Comparison of ENCODE assay signal across 21 cellular contexts in genomic region chr17:13004336-13004735, GRCh38. TPM values are rescaled to one million over a fixed set of nuclear protein-coding genes. Genes with fewer than 3 reads are reported as not detected.
DNase-seq lines count a peak whose midpoint lies in the region; ATAC-seq, FAIRE-seq and TF ChIP-seq lines count a peak whose summit lies in the region.
"Had no signal": no experiment of that assay in that cellular context is flagged by ENCODE, and none has a peak within 500 bp of the region (broad histone marks: within the 10 kb centered on the region; RNA-seq: fewer than 3 reads in every experiment).

No MANE protein-coding gene starts in this region.

- H3K4me1 ChIP-seq in K562 (replicated peaks in 1 of 2; ENCODE audit: control insufficient read depth in 2 of 2, insufficient read depth in 2 of 2, low read length in 2 of 2), result peaks cover 0 to 4% of the 10 kb centered on the region in 2 experiments; a peak in 2 of 5 replicates
- peaks cover 0 to 8% (median 2%) of the 10 kb centered on the region in 4 donors for H3K4me1 ChIP-seq in sigmoid colon
- H3K4me1 ChIP-seq: A549, BE2C had no signal

- H3K79me2 ChIP-seq in K562 (ENCODE audit: control insufficient read depth, insufficient read depth, low read length), result no peaks in the 10 kb centered on the region

- TF ChIP-seq EP300 in K562 (IDR thresholded peaks at IDR 0.05; ENCODE audit: low read length) (no peak), sigmoid colon (IDR thresholded peaks at IDR 0.05) (no peak)

- H3K27me3 Mint-ChIP-seq in T-helper 17 cell, result no peaks in the 10 kb centered on the region
- H3K27me3 Mint-ChIP-seq: CD4-positive, alpha-beta memory T cell had no signal

- CTCF ChIA-PET in K562 (lab: Yijun Ruan, JAX; ENCODE audit: low intra/inter-chr PET ratio), result no interaction called here

- POLR2A ChIA-PET in K562 (lab: Yijun Ruan, JAX), result interaction anchor here (0.6 to 2.5 kb wide), 3 partner anchors 10 to 17 kb away, joined by 3 to 8 read pairs (median 5); partner anchors contain the start of gene ELAC2

- H4K20me1 ChIP-seq in K562 (replicated peaks; ENCODE audit: control insufficient read depth, insufficient read depth, low read length), result 0 out of 2 replicates have a peak, but pooled peaks cover 14% of the 10 kb centered on the region

- ATAC-seq in T-helper 17 cell (no peak), K562 (no peak), GM18511 (IDR thresholded peaks at IDR 0.05; ENCODE audit: unreplicated experiment) (no peak), HG02885 (IDR thresholded peaks at IDR 0.05; ENCODE audit: poor library complexity, unreplicated experiment) (no peak)

- H3K36me3 Mint-ChIP-seq in T-helper 17 cell (ENCODE audit: low read depth), result peaks cover 7% of the 10 kb centered on the region

- H3K9me3 ChIP-seq in T-helper 17 cell (ENCODE audit: control insufficient read depth, low read length, poor library complexity, severe bottlenecking) (no peaks in the 10 kb centered on the region), K562 (replicated peaks; ENCODE audit: control insufficient read depth, insufficient read depth, low read depth, low read length) (no peaks in the 10 kb centered on the region), sigmoid colon (no peaks in the 10 kb centered on the region)
- H3K9me3 ChIP-seq: A549, BE2C, HAP-1 had no signal

- H3K36me3 ChIP-seq in K562 (ENCODE audit: control insufficient read depth, insufficient read depth, low read length) (peaks cover 77% of the 10 kb centered on the region), sigmoid colon (peaks cover 23 to 100% (median 59%) of the 10 kb centered on the region in 4 donors)

- no peak for TF ChIP-seq POLR2A in K562 (conservative IDR thresholded peaks at IDR 0.05)
- TF ChIP-seq POLR2A in sigmoid colon (IDR thresholded peaks at IDR 0.05), result no peak

- no peaks in the 10 kb centered on the region for H3K9me1 ChIP-seq in K562 (ENCODE audit: control insufficient read depth, insufficient read depth, low read length)

- H3K4me2 ChIP-seq in K562 (ENCODE audit: insufficient read depth, low read length), result no peak overlapping the region
- H3K4me2 ChIP-seq: A549 had no signal

- no peak overlapping the region for H3K4me3 Mint-ChIP-seq in T-helper 17 cell
- H3K4me3 Mint-ChIP-seq: CD4-positive, alpha-beta memory T cell; HFFc6 had no signal

- no peak overlapping the region for H2AFZ ChIP-seq in K562 (ENCODE audit: low read depth, low read length)

- intact Hi-C loops in K562 (cut with micrococcal nuclease), result no loop called here
- intact Hi-C loops in sigmoid colon (cut with DNase I), result loop anchor here (10.0 kb wide), 1 partner anchor 240 kb away; no protein-coding TSS in a partner anchor

- WGBS in K562 (ENCODE audit: insufficient coverage, low coverage, missing lambda C conversion rate), result 76% methylated on average over 4 of the region's 4 CpGs
- WGBS in sigmoid colon, 2 donors, result 78% methylated on average over 4 of the region's 4 CpGs

- DNase-seq in M059J (ENCODE audit: low read depth), result peak; percentile 62
- no peak for DNase-seq in T-helper 17 cell
- no peak for DNase-seq in K562 (ENCODE audit: extremely low read depth in 1 of 4, low spot score in 3 of 4)
- DNase-seq in sigmoid colon, result peak; percentile 3
- no peak for DNase-seq in NCI-H187 (lab: John Stamatoyannopoulos, UW)
- DNase-seq: BE2C; CD4-positive, alpha-beta memory T cell; DMS153; DMS79 treated with DMSO at 0.1 percent for 48 hours; EL; GDM1; GOT3; HFFc6; KBM-7 had no signal

- no peak for TF ChIP-seq RAD21 in K562 (CRISPR knock-in tag; conservative IDR thresholded peaks at IDR 0.05 in 1 of 2, IDR thresholded peaks at IDR 0.05 in 1 of 2)

- H3K9ac ChIP-seq in K562 (ENCODE audit: insufficient read depth in 1 of 2, low read depth in 2 of 2, low read length in 2 of 2), result no peak overlapping the region

- BruUV-seq in K562 (replicated peaks; lab: Mats Ljungman, UMichigan), result TSS peak; percentile 13

- FAIRE-seq in K562 (lab: Jason Lieb, UNC), result no peak
- FAIRE-seq: A549, D721Med had no signal

- H3K27ac Mint-ChIP-seq in T-helper 17 cell, result peak overlapping the region; percentile 84

- peaks cover 4% of the 10 kb centered on the region for H3K4me1 Mint-ChIP-seq in T-helper 17 cell

- H3K27ac ChIP-seq in K562 (ENCODE audit: extremely low read depth, low read depth, low read length) (no peak overlapping the region), sigmoid colon (no peak overlapping the region)
- H3K27ac ChIP-seq: A549, C4-2B, HL-60 had no signal

- TF ChIP-seq CTCF in K562 (IDR thresholded peaks at IDR 0.05 in 2 of 3, conservative IDR thresholded peaks at IDR 0.05 in 1 of 3; ENCODE audit: insufficient read depth in 2 of 3, low read depth in 1 of 3, low read length in 3 of 3), result no peak
- TF ChIP-seq CTCF in sigmoid colon (IDR thresholded peaks at IDR 0.05), result no peak

- no peak overlapping the region for H3K4me3 ChIP-seq in K562
- no peak overlapping the region for H3K4me3 ChIP-seq in sigmoid colon
- H3K4me3 ChIP-seq: A549, HAP-1 had no signal

- H3K27me3 ChIP-seq in K562 (ENCODE audit: control insufficient read depth in 2 of 2, insufficient read depth in 2 of 2, low read length in 2 of 2), result no peaks in the 10 kb centered on the region
- H3K27me3 ChIP-seq in sigmoid colon, result no peaks in the 10 kb centered on the region
- H3K27me3 ChIP-seq: BE2C had no signal

- in situ Hi-C loops in K562 (cut with MboI), result no loop called here

TF ChIP-seq in K562, 482 proteins besides CTCF, POLR2A, EP300 and RAD21 (continues in another document):
- TF ChIP-seq NELFE (IDR thresholded peaks at IDR 0.05; ENCODE audit: insufficient read depth, insufficient read length) (no peak), ZKSCAN1 (IDR thresholded peaks at IDR 0.05; ENCODE audit: low read depth, low read length) (no peak), UBTF (IDR thresholded peaks at IDR 0.05; ENCODE audit: borderline replicate concordance in 1 of 2, low read depth in 2 of 2, low read length in 2 of 2) (no peak), TSHZ1 (CRISPR knock-in tag; IDR thresholded peaks at IDR 0.05) (no peak), ZNF668 (CRISPR knock-in tag; IDR thresholded peaks at IDR 0.05) (no peak)

RNA-seq across cellular contexts. Expression of gene ELAC2, which starts 13.5 kb away (rescaled TPM):
- 74.9 and 104 TPM in 2 replicates for total RNA-seq in M059J (2014; rRNA removed; shearing (Covaris generic))
- total RNA-seq in T-helper 17 cell (10 to 100 TPM; 48.8 to 62.9 TPM), K562 (2014; rRNA removed) (113 and 129 TPM in 2 replicates), K562 (2014; rRNA removed; fragmentation: Illumina TruSeq; extraction: Trizol) (54.4 and 66.3 TPM in 2 replicates), K562 (2015; rRNA removed; fragmentation: Illumina TruSeq; extraction: Trizol) (70.6 and 76.0 TPM in 2 replicates), K562 (2021) (71.4 and 73.2 TPM in 2 replicates), sigmoid colon (10 to 100 TPM; 46.9 to 67.0 (median 50.2) TPM)
- total RNA-seq in K562 (2011; cell fraction: chromatin; rRNA removed; ENCODE audit: low replicate concordance), result 98.9 and 141 TPM in 2 replicates
- 83.5 and 84.0 TPM in 2 replicates for total RNA-seq in K562 (2011; cell fraction: nucleolus; rRNA removed)
- 72.4 and 81.0 TPM in 2 replicates for total RNA-seq in K562 (2011; cell fraction: nucleoplasm; rRNA removed)
- polyA plus RNA-seq in K562 (2011; rRNA removed) (61.4 and 64.0 TPM in 2 replicates), K562 (2014; fragmentation: Illumina TruSeq; extraction: Trizol) (86.7 and 96.6 TPM in 2 replicates), K562 (2014; fragmentation: Nextera tagmentation; extraction: Ambion mirVana) (1 to 10 TPM; 4.5 to 8.4 TPM), K562 (2014; rRNA removed) (78.4 and 85.1 TPM in 2 replicates), sigmoid colon (10 to 100 TPM; 12.7 to 39.6 (median 18.0) TPM)
- polyA plus RNA-seq in K562 (2011; cell fraction: cytosol; rRNA removed), result 71.8 and 115 TPM in 2 replicates
- 142 and 185 TPM in 2 replicates for polyA plus RNA-seq in K562 (2011; cell fraction: nucleus; rRNA removed)
- 38.3 and 51.5 TPM in 2 replicates for polyA plus RNA-seq in K562 (2012)
- polyA minus RNA-seq in K562 (2011; rRNA and poly(A)+ RNA removed), result 65.1 and 108 TPM in 2 replicates
- 39.2 and 53.1 TPM in 2 replicates for polyA minus RNA-seq in K562 (2011; cell fraction: cytosol; rRNA and poly(A)+ RNA removed)
- polyA minus RNA-seq in K562 (2011; cell fraction: nucleus; rRNA and poly(A)+ RNA removed), result 48.5 and 55.0 TPM in 2 replicates

Comparison
In these comparisons a context has a peak if more than half of its experiments do, and no peak if none do; other contexts are left out.
1. DNase-seq: peak in M059J (single experiment) and sigmoid colon (single experiment); none in T-helper 17 cell (0 of 3), K562 (0 of 4) and NCI-H187 (0 of 2).